In genomic region chr5:73339165-73339564, GRCh38 we compare ENCODE assay signal across 16 cellular contexts.
"Had no signal": no experiment of that assay in that cellular context is flagged by ENCODE, and none has a peak within 500 bp of the region (broad histone marks: within the 10 kb centered on the region; RNA-seq: fewer than 3 reads in every experiment).

No MANE protein-coding gene starts in this region.

- H3K36me3 ChIP-seq: gastroesophageal sphincter, heart right ventricle, lower lobe of right lung, right atrium auricular region, spleen, thyroid gland had no signal

- H3K4me3 ChIP-seq: dorsolateral prefrontal cortex, gastroesophageal sphincter, heart right ventricle, lower lobe of right lung, right atrium auricular region, spleen, thyroid gland had no signal

- H3K27me3 ChIP-seq: right atrium auricular region had no signal

- DNase-seq: activated CD4-positive, alpha-beta T cell treated with anti-CD3 and anti-CD28 coated beads for 4 hours; activated gamma-delta T cell treated with Interleukin-2 at 50 U/mL for 16 hours; activated naive CD8-positive, alpha-beta T cell treated with anti-CD3 and anti-CD28 coated beads for 36 hours; dorsolateral prefrontal cortex; erythroblast; heart right ventricle; left cardiac atrium; lower lobe of right lung; midbrain; posterior cingulate gyrus; spleen; thyroid gland had no signal

- ATAC-seq: gastroesophageal sphincter, heart right ventricle, lower lobe of right lung, WTC11 had no signal

- H3K27ac Mint-ChIP-seq: T-helper 1 cell treated with Interleukin-12 subunit alpha and Interleukin-12 subunit beta and Interleukin-4 antibody, amounts not matched to agents 30 μg/mL and 1 μg/mL, for 36 hours; WTC11 had no signal

- H3K36me3 Mint-ChIP-seq: activated naive CD8-positive, alpha-beta T cell treated with anti-CD3 and anti-CD28 coated beads for 36 hours; WTC11 had no signal

- H3K4me3 Mint-ChIP-seq: activated naive CD8-positive, alpha-beta T cell treated with anti-CD3 and anti-CD28 coated beads for 36 hours; T-helper 1 cell treated with Interleukin-12 subunit alpha and Interleukin-12 subunit beta and Interleukin-4 antibody, amounts not matched to agents 30 μg/mL and 1 μg/mL, for 36 hours; WTC11 had no signal

- H3K4me1 ChIP-seq: lower lobe of right lung, spleen, thyroid gland had no signal

- H3K9me3 ChIP-seq: lower lobe of right lung, thyroid gland had no signal

- H3K4me1 Mint-ChIP-seq: activated naive CD8-positive, alpha-beta T cell treated with anti-CD3 and anti-CD28 coated beads for 36 hours had no signal

- H3K27ac ChIP-seq: heart right ventricle, lower lobe of right lung, right atrium auricular region, spleen, thyroid gland had no signal

- H3K9me3 Mint-ChIP-seq: activated naive CD8-positive, alpha-beta T cell treated with anti-CD3 and anti-CD28 coated beads for 36 hours; T-helper 1 cell treated with Interleukin-12 subunit alpha and Interleukin-12 subunit beta and Interleukin-4 antibody, amounts not matched to agents 30 μg/mL and 1 μg/mL, for 36 hours had no signal
